1 cellular context compared by ENCODE assay signal in genomic region chr6:13873288-13874190, GRCh38.
TF ChIP-seq lines count a peak whose summit lies in the region.

No MANE protein-coding gene starts in this region.

TF ChIP-seq in HepG2, 621 proteins besides CTCF, POLR2A, EP300 and RAD21 (continued from another document and continues in another):
- TF ChIP-seq, protein P1, sequence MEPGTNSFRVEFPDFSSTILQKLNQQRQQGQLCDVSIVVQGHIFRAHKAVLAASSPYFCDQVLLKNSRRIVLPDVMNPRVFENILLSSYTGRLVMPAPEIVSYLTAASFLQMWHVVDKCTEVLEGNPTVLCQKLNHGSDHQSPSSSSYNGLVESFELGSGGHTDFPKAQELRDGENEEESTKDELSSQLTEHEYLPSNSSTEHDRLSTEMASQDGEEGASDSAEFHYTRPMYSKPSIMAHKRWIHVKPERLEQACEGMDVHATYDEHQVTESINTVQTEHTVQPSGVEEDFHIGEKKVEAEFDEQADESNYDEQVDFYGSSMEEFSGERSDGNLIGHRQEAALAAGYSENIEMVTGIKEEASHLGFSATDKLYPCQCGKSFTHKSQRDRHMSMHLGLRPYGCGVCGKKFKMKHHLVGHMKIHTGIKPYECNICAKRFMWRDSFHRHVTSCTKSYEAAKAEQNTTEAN (CRISPR knock-in tag; conservative IDR thresholded peaks at IDR 0.05): peak; percentile 89; the same call in 1 of the 2 replicates
- TF ChIP-seq, protein P2, sequence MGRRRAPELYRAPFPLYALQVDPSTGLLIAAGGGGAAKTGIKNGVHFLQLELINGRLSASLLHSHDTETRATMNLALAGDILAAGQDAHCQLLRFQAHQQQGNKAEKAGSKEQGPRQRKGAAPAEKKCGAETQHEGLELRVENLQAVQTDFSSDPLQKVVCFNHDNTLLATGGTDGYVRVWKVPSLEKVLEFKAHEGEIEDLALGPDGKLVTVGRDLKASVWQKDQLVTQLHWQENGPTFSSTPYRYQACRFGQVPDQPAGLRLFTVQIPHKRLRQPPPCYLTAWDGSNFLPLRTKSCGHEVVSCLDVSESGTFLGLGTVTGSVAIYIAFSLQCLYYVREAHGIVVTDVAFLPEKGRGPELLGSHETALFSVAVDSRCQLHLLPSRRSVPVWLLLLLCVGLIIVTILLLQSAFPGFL (CRISPR knock-in tag; IDR thresholded peaks at IDR 0.05): no peak
- TF ChIP-seq SOX13 (IDR thresholded peaks at IDR 0.05): no peak
- TF ChIP-seq SOX13 (CRISPR knock-in tag; conservative IDR thresholded peaks at IDR 0.05 in 1 of 2, IDR thresholded peaks at IDR 0.05 in 1 of 2): peak in 1 of 2 experiments; percentile 63; a peak in 2 of 4 replicates
- TF ChIP-seq TBX3 (IDR thresholded peaks at IDR 0.05; ENCODE audit: borderline replicate concordance): peak; percentile 49; the same call in 1 of the 2 replicates
- TF ChIP-seq THAP7 (CRISPR knock-in tag; IDR thresholded peaks at IDR 0.05): peak; percentile 91; the same call in 1 of the 2 replicates
- TF ChIP-seq CEBPB (IDR thresholded peaks at IDR 0.05; ENCODE audit: borderline replicate concordance, low read depth, low read length): no peak
- TF ChIP-seq, protein P3, sequence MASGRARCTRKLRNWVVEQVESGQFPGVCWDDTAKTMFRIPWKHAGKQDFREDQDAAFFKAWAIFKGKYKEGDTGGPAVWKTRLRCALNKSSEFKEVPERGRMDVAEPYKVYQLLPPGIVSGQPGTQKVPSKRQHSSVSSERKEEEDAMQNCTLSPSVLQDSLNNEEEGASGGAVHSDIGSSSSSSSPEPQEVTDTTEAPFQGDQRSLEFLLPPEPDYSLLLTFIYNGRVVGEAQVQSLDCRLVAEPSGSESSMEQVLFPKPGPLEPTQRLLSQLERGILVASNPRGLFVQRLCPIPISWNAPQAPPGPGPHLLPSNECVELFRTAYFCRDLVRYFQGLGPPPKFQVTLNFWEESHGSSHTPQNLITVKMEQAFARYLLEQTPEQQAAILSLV (CRISPR knock-in tag; IDR thresholded peaks at IDR 0.05; ENCODE audit: borderline replicate concordance): peak; percentile 88
- peak; percentile 71 for TF ChIP-seq PHF8 (CRISPR knock-in tag; IDR thresholded peaks at IDR 0.05)
- no peak for TF ChIP-seq NONO (IDR thresholded peaks at IDR 0.05)
- peak; percentile 92 for TF ChIP-seq NONO (CRISPR knock-in tag; conservative IDR thresholded peaks at IDR 0.05)
- peak; percentile 85; the same call in 1 of the 2 replicates for TF ChIP-seq MTF2 (CRISPR knock-in tag; IDR thresholded peaks at IDR 0.05; ENCODE audit: borderline replicate concordance)
- peak; percentile 19; the same call in 1 of the 2 replicates for TF ChIP-seq ZNF460 (CRISPR knock-in tag; IDR thresholded peaks at IDR 0.05; ENCODE audit: borderline replicate concordance)
- peak; percentile 94 for TF ChIP-seq ARNT2 (CRISPR knock-in tag; IDR thresholded peaks at IDR 0.05; ENCODE audit: low read depth)
- TF ChIP-seq SUZ12 (IDR thresholded peaks at IDR 0.05; ENCODE audit: low read depth, low read length): no peak
- TF ChIP-seq RORA (CRISPR knock-in tag; IDR thresholded peaks at IDR 0.05): no peak
- TF ChIP-seq, protein P4, sequence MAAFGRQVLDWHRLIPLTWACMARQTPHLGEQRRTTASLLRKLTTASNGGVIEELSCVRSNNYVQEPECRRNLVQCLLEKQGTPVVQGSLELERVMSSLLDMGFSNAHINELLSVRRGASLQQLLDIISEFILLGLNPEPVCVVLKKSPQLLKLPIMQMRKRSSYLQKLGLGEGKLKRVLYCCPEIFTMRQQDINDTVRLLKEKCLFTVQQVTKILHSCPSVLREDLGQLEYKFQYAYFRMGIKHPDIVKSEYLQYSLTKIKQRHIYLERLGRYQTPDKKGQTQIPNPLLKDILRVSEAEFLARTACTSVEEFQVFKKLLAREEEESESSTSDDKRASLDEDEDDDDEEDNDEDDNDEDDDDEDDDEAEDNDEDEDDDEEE (CRISPR knock-in tag; IDR thresholded peaks at IDR 0.05): peak; percentile 89
- peak; percentile 60; the same call in 1 of the 2 replicates for TF ChIP-seq ATF5 (CRISPR knock-in tag; IDR thresholded peaks at IDR 0.05; ENCODE audit: low read depth)
- no peak for TF ChIP-seq ZNF850 (CRISPR knock-in tag; conservative IDR thresholded peaks at IDR 0.05)
- TF ChIP-seq IRF2 (CRISPR knock-in tag; IDR thresholded peaks at IDR 0.05): peak; percentile 83
- TF ChIP-seq HMGA1 (CRISPR knock-in tag; conservative IDR thresholded peaks at IDR 0.05): no peak
- peak; percentile 87 for TF ChIP-seq ZNF740 (CRISPR knock-in tag; IDR thresholded peaks at IDR 0.05)
- TF ChIP-seq ZSCAN22 (CRISPR knock-in tag; IDR thresholded peaks at IDR 0.05): peak; percentile 43; the same call in 1 of the 2 replicates
- TF ChIP-seq BHLHE40 (IDR thresholded peaks at IDR 0.05; ENCODE audit: low read length): no peak
- peak; percentile 58; the same call in 1 of the 2 replicates for TF ChIP-seq PAXIP1 (CRISPR knock-in tag; conservative IDR thresholded peaks at IDR 0.05)
- 0 out of 2 replicates have a peak, but pooled peaks have one; percentile 78 for TF ChIP-seq ZNF235 (CRISPR knock-in tag; IDR thresholded peaks at IDR 0.05; ENCODE audit: borderline replicate concordance)
- no peak for TF ChIP-seq THAP8 (CRISPR knock-in tag; IDR thresholded peaks at IDR 0.05; ENCODE audit: borderline replicate concordance)
- TF ChIP-seq ZSCAN29 (CRISPR knock-in tag; conservative IDR thresholded peaks at IDR 0.05): peak; percentile 72
- peak; percentile 89 for TF ChIP-seq ZNF543 (CRISPR knock-in tag; IDR thresholded peaks at IDR 0.05)
- TF ChIP-seq ZNF800 (CRISPR knock-in tag; IDR thresholded peaks at IDR 0.05): no peak
- TF ChIP-seq, protein P5, sequence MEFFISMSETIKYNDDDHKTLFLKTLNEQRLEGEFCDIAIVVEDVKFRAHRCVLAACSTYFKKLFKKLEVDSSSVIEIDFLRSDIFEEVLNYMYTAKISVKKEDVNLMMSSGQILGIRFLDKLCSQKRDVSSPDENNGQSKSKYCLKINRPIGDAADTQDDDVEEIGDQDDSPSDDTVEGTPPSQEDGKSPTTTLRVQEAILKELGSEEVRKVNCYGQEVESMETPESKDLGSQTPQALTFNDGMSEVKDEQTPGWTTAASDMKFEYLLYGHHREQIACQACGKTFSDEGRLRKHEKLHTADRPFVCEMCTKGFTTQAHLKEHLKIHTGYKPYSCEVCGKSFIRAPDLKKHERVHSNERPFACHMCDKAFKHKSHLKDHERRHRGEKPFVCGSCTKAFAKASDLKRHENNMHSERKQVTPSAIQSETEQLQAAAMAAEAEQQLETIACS (CRISPR knock-in tag; IDR thresholded peaks at IDR 0.05): peak; percentile 62; the same call in 1 of the 2 replicates
- peak; percentile 91 for TF ChIP-seq CBX1 (IDR thresholded peaks at IDR 0.05; ENCODE audit: low read depth)
- peak; percentile 96 for TF ChIP-seq NFATC3 (CRISPR knock-in tag; IDR thresholded peaks at IDR 0.05)
- peak; percentile 92; the same call in 1 of the 2 replicates for TF ChIP-seq ZNF709 (CRISPR knock-in tag; IDR thresholded peaks at IDR 0.05)
- TF ChIP-seq ZFYVE20 (CRISPR knock-in tag; IDR thresholded peaks at IDR 0.05; ENCODE audit: borderline replicate concordance, low read depth): peak; percentile 97
- TF ChIP-seq GATA4 (IDR thresholded peaks at IDR 0.05; ENCODE audit: borderline replicate concordance, low read depth): no peak
- TF ChIP-seq NCOA5 (CRISPR knock-in tag; IDR thresholded peaks at IDR 0.05): no peak
- peak; percentile 91; the same call in 1 of the 2 replicates for TF ChIP-seq ZNF564 (CRISPR knock-in tag; IDR thresholded peaks at IDR 0.05)
- TF ChIP-seq, protein P6, sequence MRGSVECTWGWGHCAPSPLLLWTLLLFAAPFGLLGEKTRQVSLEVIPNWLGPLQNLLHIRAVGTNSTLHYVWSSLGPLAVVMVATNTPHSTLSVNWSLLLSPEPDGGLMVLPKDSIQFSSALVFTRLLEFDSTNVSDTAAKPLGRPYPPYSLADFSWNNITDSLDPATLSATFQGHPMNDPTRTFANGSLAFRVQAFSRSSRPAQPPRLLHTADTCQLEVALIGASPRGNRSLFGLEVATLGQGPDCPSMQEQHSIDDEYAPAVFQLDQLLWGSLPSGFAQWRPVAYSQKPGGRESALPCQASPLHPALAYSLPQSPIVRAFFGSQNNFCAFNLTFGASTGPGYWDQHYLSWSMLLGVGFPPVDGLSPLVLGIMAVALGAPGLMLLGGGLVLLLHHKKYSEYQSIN (CRISPR knock-in tag; IDR thresholded peaks at IDR 0.05; ENCODE audit: borderline replicate concordance): no peak
- TF ChIP-seq FOSL2 (CRISPR knock-in tag; IDR thresholded peaks at IDR 0.05): peak; percentile 49; the same call in 1 of the 2 replicates
- TF ChIP-seq ZNF605 (CRISPR knock-in tag; IDR thresholded peaks at IDR 0.05): peak; percentile 99; the same call in 1 of the 2 replicates
- TF ChIP-seq ZXDC (CRISPR knock-in tag; IDR thresholded peaks at IDR 0.05): peak; percentile 83; the same call in 1 of the 2 replicates
- TF ChIP-seq MAF1 (CRISPR knock-in tag; IDR thresholded peaks at IDR 0.05; ENCODE audit: borderline replicate concordance): peak; percentile 48; the same call in 1 of the 2 replicates
- peak; percentile 54 for TF ChIP-seq TAF15 (IDR thresholded peaks at IDR 0.05; ENCODE audit: low read depth, low read length, poor library complexity, severe bottlenecking)
- peak; percentile 75 for TF ChIP-seq ZSCAN25 (CRISPR knock-in tag; IDR thresholded peaks at IDR 0.05)
